Comparison of ENCODE assay signal across 13 cellular contexts in the genomic region with DNA sequence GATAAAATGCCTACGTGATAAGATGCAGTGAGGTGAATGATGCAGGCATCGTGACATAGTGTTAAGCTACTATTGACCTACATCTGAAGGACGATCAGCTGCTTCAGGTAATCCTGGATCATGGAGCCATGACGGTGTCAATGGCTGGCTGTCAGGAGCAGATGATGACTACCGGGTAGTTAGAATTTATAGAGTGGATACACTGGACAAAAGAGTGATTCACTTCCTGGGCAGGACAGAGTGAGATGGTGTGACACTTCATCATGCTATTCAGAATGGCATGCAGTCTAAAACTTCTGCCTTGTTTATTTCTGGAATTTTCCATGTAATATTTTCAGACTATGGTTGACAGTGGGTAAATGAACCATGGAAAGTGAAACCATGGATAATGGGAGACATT. TPM values are rescaled to one million over a fixed set of nuclear protein-coding genes. Genes with fewer than 3 reads are reported as not detected.
DNase-seq lines count a peak whose midpoint lies in the region; FAIRE-seq and TF ChIP-seq lines count a peak whose summit lies in the region.
"Had no signal": no experiment of that assay in that cellular context is flagged by ENCODE, and none has a peak within 500 bp of the region (broad histone marks: within the 10 kb centered on the region; RNA-seq: fewer than 3 reads in every experiment).

No MANE protein-coding gene starts in this region.

- H3K9me2 ChIP-seq in MM.1S (replicated peaks; ENCODE audit: insufficient read depth, low read length): no peaks in the 10 kb centered on the region

- H3K4me1 ChIP-seq in astrocyte (ENCODE audit: insufficient read depth, low read length): peaks cover 25% of the 10 kb centered on the region
- H3K4me1 ChIP-seq in A673 (ENCODE audit: insufficient read depth, low read length, poor library complexity, severe bottlenecking): peaks cover 7% of the 10 kb centered on the region
- peaks cover 36% of the 10 kb centered on the region for H3K4me1 ChIP-seq in MM.1S (ENCODE audit: low read length)
- H3K4me1 ChIP-seq: BLaER1 had no signal

- H3K4me3 ChIP-seq in astrocyte (ENCODE audit: insufficient read depth, low read depth, low read length) (no peak overlapping the region), A673 (ENCODE audit: low read depth, low read length, poor library complexity, severe bottlenecking) (no peak overlapping the region), MM.1S (ENCODE audit: low read length) (no peak overlapping the region)
- H3K4me3 ChIP-seq: BLaER1, cardiac muscle cell, lung had no signal

- CTCF ChIA-PET in A673 (lab: Charles Lee): no interaction called here

- H3K4me1 Mint-ChIP-seq in astrocyte (ENCODE audit: low read depth, unreplicated experiment): peaks cover 24% of the 10 kb centered on the region

- POLR2A ChIA-PET in A673 (lab: Charles Lee; ENCODE audit: low non-redundant PET): no interaction called here

- H3K27ac Mint-ChIP-seq in astrocyte (ENCODE audit: unreplicated experiment): peak overlapping the region; percentile 91

- H3K36me3 ChIP-seq in astrocyte (ENCODE audit: insufficient read depth, low read length) (no peaks in the 10 kb centered on the region), A673 (ENCODE audit: insufficient read depth, low read length, poor library complexity, severe bottlenecking) (no peaks in the 10 kb centered on the region), MM.1S (replicated peaks; ENCODE audit: insufficient read depth, low read length) (no peaks in the 10 kb centered on the region)
- H3K36me3 ChIP-seq: cardiac muscle cell had no signal

- peaks cover 6% of the 10 kb centered on the region for H3K9me3 ChIP-seq in astrocyte (ENCODE audit: insufficient read depth, low read depth, low read length)
- peaks cover 11% of the 10 kb centered on the region for H3K9me3 ChIP-seq in A673 (ENCODE audit: low read depth, low read length, poor library complexity, severe bottlenecking)
- H3K9me3 ChIP-seq in MM.1S (replicated peaks; ENCODE audit: insufficient read depth, low read length): no peaks in the 10 kb centered on the region

- no peaks in the 10 kb centered on the region for H3K27me3 ChIP-seq in astrocyte (ENCODE audit: insufficient read depth, low read length)
- H3K27me3 ChIP-seq in A673 (replicated peaks; ENCODE audit: insufficient read depth, low read depth, low read length, poor library complexity): no peaks in the 10 kb centered on the region
- no peaks in the 10 kb centered on the region for H3K27me3 ChIP-seq in MM.1S (replicated peaks; ENCODE audit: insufficient read depth, low read length)
- H3K27me3 ChIP-seq: BLaER1, cardiac muscle cell had no signal

- H3K27ac ChIP-seq in astrocyte (ENCODE audit: low read depth, low read length): peak overlapping the region; percentile 71
- no peak overlapping the region for H3K27ac ChIP-seq in A673 (ENCODE audit: low read depth, low read length, poor library complexity, severe bottlenecking)
- H3K27ac ChIP-seq in MM.1S (ENCODE audit: low read length): no peak overlapping the region
- H3K27ac ChIP-seq: BLaER1, cardiac muscle cell had no signal

- peaks cover 2% of the 10 kb centered on the region for H3K9me3 Mint-ChIP-seq in astrocyte (ENCODE audit: unreplicated experiment)

- H4K20me1 ChIP-seq in astrocyte (ENCODE audit: insufficient read depth, low read length): no peaks in the 10 kb centered on the region
- no peaks in the 10 kb centered on the region for H4K20me1 ChIP-seq in MM.1S (ENCODE audit: insufficient read depth, low read length)
- H4K20me1 ChIP-seq: BLaER1 had no signal

- H3K9ac ChIP-seq in astrocyte (ENCODE audit: low read length): no peak overlapping the region
- no peak overlapping the region for H3K9ac ChIP-seq in MM.1S (ENCODE audit: low read length)
- H3K9ac ChIP-seq: BLaER1 had no signal

- no peak overlapping the region for H2AFZ ChIP-seq in astrocyte (ENCODE audit: low read depth, low read length)
- H2AFZ ChIP-seq in MM.1S (ENCODE audit: low read length): no peak overlapping the region

- H3F3A ChIP-seq in MM.1S (ENCODE audit: insufficient read depth, low read length): peaks cover 29% of the 10 kb centered on the region

- peaks cover 5% of the 10 kb centered on the region for H3K36me3 Mint-ChIP-seq in astrocyte (ENCODE audit: low read depth, unreplicated experiment)

- intact Hi-C loops in A673 (cut with micrococcal nuclease; ENCODE audit: unreplicated experiment): no loop called here

- peak; percentile 92 for FAIRE-seq in astrocyte (lab: Jason Lieb, UNC)
- peak; percentile 72 for FAIRE-seq in islet of Langerhans (lab: Jason Lieb, UNC)

- BruUV-seq in A673 (replicated peaks; lab: Mats Ljungman, UMichigan): no TSS peak

- TF ChIP-seq CTCF in astrocyte (IDR thresholded peaks at IDR 0.05; ENCODE audit: insufficient read depth, low read depth, low read length): no peak
- TF ChIP-seq CTCF in A673 (conservative IDR thresholded peaks at IDR 0.05; ENCODE audit: low read depth, low read length): no peak
- TF ChIP-seq CTCF in MM.1S (IDR thresholded peaks at IDR 0.05; ENCODE audit: low read length): no peak

- no peaks in the 10 kb centered on the region for H3K27me3 Mint-ChIP-seq in astrocyte (ENCODE audit: low read depth, unreplicated experiment)

- DNase-seq in ACHN: peak; percentile 71
- peak; percentile 50 for DNase-seq in HS-27A (ENCODE audit: low read depth)
- peak; percentile 83 for DNase-seq in astrocyte (ENCODE audit: low read depth)
- DNase-seq in A673 (ENCODE audit: low spot score): no peak
- DNase-seq in MM.1S: no peak
- DNase-seq in putamen (ENCODE audit: low spot score): no peak
- no peak for DNase-seq in activated CD4-positive, CD25-positive, alpha-beta regulatory T cell (lab: John Stamatoyannopoulos, UW)
- DNase-seq: activated T-cell treated with anti-CD3 and anti-CD28 coated beads, Interleukin-2, amount 50 U/mL, for 1 hour; NCI-H1417 treated with DMSO at 0.1 percent for 48 hours had no signal

- in situ Hi-C loops in ACHN (cut with HindIII; ENCODE audit: low pct_ligation_motif_present, low pct_unique_long_range_greater_than_20kb, low sequenced_read_pairs): no loop called here

- H3K4me3 Mint-ChIP-seq in astrocyte (ENCODE audit: unreplicated experiment): no peak overlapping the region

- H3K79me2 ChIP-seq in astrocyte (ENCODE audit: insufficient read depth, low read length) (peaks cover 3% of the 10 kb centered on the region), MM.1S (ENCODE audit: low read length) (peaks cover 3% of the 10 kb centered on the region; the same call in 1 of the 2 replicates)

- peak overlapping the region; percentile 61 for H3K4me2 ChIP-seq in astrocyte (ENCODE audit: low read length)
- no peak overlapping the region for H3K4me2 ChIP-seq in MM.1S (ENCODE audit: low read depth, low read length)
- H3K4me2 ChIP-seq: BLaER1 had no signal

RNA-seq across cellular contexts. Expression of a gene that starts 29.5 kb away (rescaled TPM):
- total RNA-seq in astrocyte: 32.4 and 40.4 TPM in 2 replicates
- total RNA-seq in A673 (2021): 29.4 and 33.5 TPM in 2 replicates

RNA-seq across cellular contexts. Expression of a gene that starts 29.8 kb away (rescaled TPM):
- 21.4 and 25.2 TPM in 2 replicates for total RNA-seq in astrocyte
- 25.0 and 26.1 TPM in 2 replicates for total RNA-seq in A673 (2021)

Comparison
In these comparisons a context has a peak if more than half of its experiments do, and no peak if none do; other contexts are left out.
1. DNase-seq: peak in ACHN (single experiment), HS-27A (single experiment) and astrocyte (single experiment); none in A673 (single experiment), MM.1S (single experiment), putamen (single experiment) and activated CD4-positive, CD25-positive, alpha-beta regulatory T cell (0 of 4).